ENCODE assay signal across 1 cellular context in the genomic region with DNA sequence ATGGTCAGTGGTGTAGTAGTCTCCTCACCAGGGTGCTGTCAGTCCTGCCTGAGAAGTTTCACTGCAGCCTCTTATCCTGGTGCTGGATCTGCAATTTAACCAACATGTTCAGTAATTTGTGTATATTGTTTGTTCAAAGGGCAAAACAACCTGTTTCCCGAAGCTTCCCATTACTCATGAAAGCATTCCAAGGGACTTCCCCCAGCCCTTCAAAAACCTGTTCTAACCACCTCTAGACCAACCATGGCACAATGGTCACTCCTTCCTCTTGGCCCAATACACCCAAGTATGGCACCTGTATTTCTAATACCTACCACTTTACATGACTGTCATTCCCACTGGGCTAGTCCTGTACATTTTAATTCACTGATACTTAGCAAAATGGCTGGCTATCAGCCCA.
TF ChIP-seq lines count a peak whose summit lies in the region.

No MANE protein-coding gene starts in this region.

TF ChIP-seq in IMR-90, 13 proteins besides CTCF, POLR2A, EP300 and RAD21 (continued from another document):
- TF ChIP-seq, protein P1, sequence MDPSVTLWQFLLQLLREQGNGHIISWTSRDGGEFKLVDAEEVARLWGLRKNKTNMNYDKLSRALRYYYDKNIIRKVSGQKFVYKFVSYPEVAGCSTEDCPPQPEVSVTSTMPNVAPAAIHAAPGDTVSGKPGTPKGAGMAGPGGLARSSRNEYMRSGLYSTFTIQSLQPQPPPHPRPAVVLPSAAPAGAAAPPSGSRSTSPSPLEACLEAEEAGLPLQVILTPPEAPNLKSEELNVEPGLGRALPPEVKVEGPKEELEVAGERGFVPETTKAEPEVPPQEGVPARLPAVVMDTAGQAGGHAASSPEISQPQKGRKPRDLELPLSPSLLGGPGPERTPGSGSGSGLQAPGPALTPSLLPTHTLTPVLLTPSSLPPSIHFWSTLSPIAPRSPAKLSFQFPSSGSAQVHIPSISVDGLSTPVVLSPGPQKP (IDR thresholded peaks at IDR 0.05; ENCODE audit: borderline replicate concordance, low read depth, low read length), result no peak
- TF ChIP-seq, protein P2, sequence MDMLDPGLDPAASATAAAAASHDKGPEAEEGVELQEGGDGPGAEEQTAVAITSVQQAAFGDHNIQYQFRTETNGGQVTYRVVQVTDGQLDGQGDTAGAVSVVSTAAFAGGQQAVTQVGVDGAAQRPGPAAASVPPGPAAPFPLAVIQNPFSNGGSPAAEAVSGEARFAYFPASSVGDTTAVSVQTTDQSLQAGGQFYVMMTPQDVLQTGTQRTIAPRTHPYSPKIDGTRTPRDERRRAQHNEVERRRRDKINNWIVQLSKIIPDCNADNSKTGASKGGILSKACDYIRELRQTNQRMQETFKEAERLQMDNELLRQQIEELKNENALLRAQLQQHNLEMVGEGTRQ (IDR thresholded peaks at IDR 0.05; ENCODE audit: low read depth, low read length), result no peak
- no peak for TF ChIP-seq RFX5 (IDR thresholded peaks at IDR 0.05; ENCODE audit: low read depth, low read length)
